Comparison of ENCODE assay signal across 9 cellular contexts in genomic region chr11:111635706-111636045, GRCh38. TPM values are rescaled to one million over a fixed set of nuclear protein-coding genes. Genes with fewer than 3 reads are reported as not detected.
A peak's percentile ranks its signal among the peaks of the same experiment; 100 is the strongest.
DNase-seq lines count a peak whose midpoint lies in the region; ATAC-seq, FAIRE-seq and TF ChIP-seq lines count a peak whose summit lies in the region.
"Had no signal": no experiment of that assay in that cellular context is flagged by ENCODE, and none has a peak within 500 bp of the region (broad histone marks: within the 10 kb centered on the region; RNA-seq: fewer than 3 reads in every experiment).

No MANE protein-coding gene starts in this region.

- H3K9ac ChIP-seq in duodenal mucosa (ENCODE audit: low read depth in 1 of 2, low read length in 2 of 2) = no peak overlapping the region

- no peak for ATAC-seq in A549
- ATAC-seq in HG02588 (IDR thresholded peaks at IDR 0.05; ENCODE audit: unreplicated experiment) = no peak
- no peak for ATAC-seq in HG02610 (IDR thresholded peaks at IDR 0.05; ENCODE audit: unreplicated experiment)

- H3K4me1 ChIP-seq in A549 (peaks cover 10% of the 10 kb centered on the region), duodenal mucosa (ENCODE audit: control insufficient read depth in 1 of 2, insufficient read depth in 2 of 2, low read length in 2 of 2) (peaks cover 39 to 54% of the 10 kb centered on the region in 2 donors)

- no peak for TF ChIP-seq RAD21 in A549 (conservative IDR thresholded peaks at IDR 0.05 in 1 of 2, IDR thresholded peaks at IDR 0.05 in 1 of 2)

- H3K36me3 ChIP-seq in duodenal mucosa (ENCODE audit: control insufficient read depth in 1 of 2, insufficient read depth in 2 of 2, low read length in 2 of 2) = no peaks in the 10 kb centered on the region

- H3K9me3 ChIP-seq in A549 (no peaks in the 10 kb centered on the region), duodenal mucosa (ENCODE audit: control insufficient read depth in 1 of 2, low read length in 2 of 2) (no peaks in the 10 kb centered on the region)

- no peak for TF ChIP-seq EP300 in A549 (IDR thresholded peaks at IDR 0.05)

- no peak overlapping the region for H3K27ac ChIP-seq in A549
- peak overlapping the region; percentile 5 for H3K27ac ChIP-seq in duodenal mucosa (ENCODE audit: low read depth, low read length)
- H3K27ac ChIP-seq: C4-2B had no signal

- WGBS in A549 (ENCODE audit: missing lambda C conversion rate) = 67% methylated on average over 1 of the region's 1 CpG

- FAIRE-seq in A549 (lab: Jason Lieb, UNC) = no peak

- TF ChIP-seq POLR2A in A549 (IDR thresholded peaks at IDR 0.05; ENCODE audit: low read length) = no peak

- CTCF ChIA-PET in A549 (lab: Yijun Ruan, JAX) = interaction anchor here (0.5 kb wide), 1 partner anchor 29 kb away, joined by 3 read pairs; no protein-coding TSS in a partner anchor

- POLR2A ChIA-PET in A549 (lab: Yijun Ruan, JAX) = no interaction called here

- no peaks in the 10 kb centered on the region for H3K27me3 ChIP-seq in duodenal mucosa (ENCODE audit: control insufficient read depth in 1 of 2, insufficient read depth in 2 of 2, low read length in 2 of 2)

- DNase-seq in A549 (ENCODE audit: low read depth in 1 of 2, low spot score in 1 of 2) (no peak), NCI-H2081 treated with DMSO at 0.1 percent for 48 hours (lab: John Stamatoyannopoulos, UW) (peak; percentile 8), mucosa of gallbladder (ENCODE audit: low spot score) (peak; percentile 33), LoVo (ENCODE audit: low spot score) (no peak)
- no peak for DNase-seq in stimulated activated naive CD4-positive, alpha-beta T cell treated with Interleukin-2 at 50 U/mL for 16 hours (lab: John Stamatoyannopoulos, UW)

- no peak overlapping the region for H3K4me3 ChIP-seq in A549
- H3K4me3 ChIP-seq in duodenal mucosa (ENCODE audit: low read depth in 1 of 2, low read length in 2 of 2) = no peak overlapping the region

- peak overlapping the region; percentile 20; the same call in 2 of the 3 replicates for H3K4me2 ChIP-seq in A549

- no peak for TF ChIP-seq CTCF in A549 (IDR thresholded peaks at IDR 0.05)

TF ChIP-seq in A549, 52 proteins besides CTCF, POLR2A, EP300 and RAD21:
- TF ChIP-seq NFE2L2 (conservative IDR thresholded peaks at IDR 0.05; ENCODE audit: low read length) = no peak
- TF ChIP-seq JUNB (IDR thresholded peaks at IDR 0.05) = no peak
- TF ChIP-seq, protein P1, sequence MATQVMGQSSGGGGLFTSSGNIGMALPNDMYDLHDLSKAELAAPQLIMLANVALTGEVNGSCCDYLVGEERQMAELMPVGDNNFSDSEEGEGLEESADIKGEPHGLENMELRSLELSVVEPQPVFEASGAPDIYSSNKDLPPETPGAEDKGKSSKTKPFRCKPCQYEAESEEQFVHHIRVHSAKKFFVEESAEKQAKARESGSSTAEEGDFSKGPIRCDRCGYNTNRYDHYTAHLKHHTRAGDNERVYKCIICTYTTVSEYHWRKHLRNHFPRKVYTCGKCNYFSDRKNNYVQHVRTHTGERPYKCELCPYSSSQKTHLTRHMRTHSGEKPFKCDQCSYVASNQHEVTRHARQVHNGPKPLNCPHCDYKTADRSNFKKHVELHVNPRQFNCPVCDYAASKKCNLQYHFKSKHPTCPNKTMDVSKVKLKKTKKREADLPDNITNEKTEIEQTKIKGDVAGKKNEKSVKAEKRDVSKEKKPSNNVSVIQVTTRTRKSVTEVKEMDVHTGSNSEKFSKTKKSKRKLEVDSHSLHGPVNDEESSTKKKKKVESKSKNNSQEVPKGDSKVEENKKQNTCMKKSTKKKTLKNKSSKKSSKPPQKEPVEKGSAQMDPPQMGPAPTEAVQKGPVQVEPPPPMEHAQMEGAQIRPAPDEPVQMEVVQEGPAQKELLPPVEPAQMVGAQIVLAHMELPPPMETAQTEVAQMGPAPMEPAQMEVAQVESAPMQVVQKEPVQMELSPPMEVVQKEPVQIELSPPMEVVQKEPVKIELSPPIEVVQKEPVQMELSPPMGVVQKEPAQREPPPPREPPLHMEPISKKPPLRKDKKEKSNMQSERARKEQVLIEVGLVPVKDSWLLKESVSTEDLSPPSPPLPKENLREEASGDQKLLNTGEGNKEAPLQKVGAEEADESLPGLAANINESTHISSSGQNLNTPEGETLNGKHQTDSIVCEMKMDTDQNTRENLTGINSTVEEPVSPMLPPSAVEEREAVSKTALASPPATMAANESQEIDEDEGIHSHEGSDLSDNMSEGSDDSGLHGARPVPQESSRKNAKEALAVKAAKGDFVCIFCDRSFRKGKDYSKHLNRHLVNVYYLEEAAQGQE (IDR thresholded peaks at IDR 0.05) = no peak
- no peak for TF ChIP-seq GATA3 (IDR thresholded peaks at IDR 0.05; ENCODE audit: borderline replicate concordance)
- no peak for TF ChIP-seq NR3C1 (IDR thresholded peaks at IDR 0.05)
- TF ChIP-seq, protein P2, sequence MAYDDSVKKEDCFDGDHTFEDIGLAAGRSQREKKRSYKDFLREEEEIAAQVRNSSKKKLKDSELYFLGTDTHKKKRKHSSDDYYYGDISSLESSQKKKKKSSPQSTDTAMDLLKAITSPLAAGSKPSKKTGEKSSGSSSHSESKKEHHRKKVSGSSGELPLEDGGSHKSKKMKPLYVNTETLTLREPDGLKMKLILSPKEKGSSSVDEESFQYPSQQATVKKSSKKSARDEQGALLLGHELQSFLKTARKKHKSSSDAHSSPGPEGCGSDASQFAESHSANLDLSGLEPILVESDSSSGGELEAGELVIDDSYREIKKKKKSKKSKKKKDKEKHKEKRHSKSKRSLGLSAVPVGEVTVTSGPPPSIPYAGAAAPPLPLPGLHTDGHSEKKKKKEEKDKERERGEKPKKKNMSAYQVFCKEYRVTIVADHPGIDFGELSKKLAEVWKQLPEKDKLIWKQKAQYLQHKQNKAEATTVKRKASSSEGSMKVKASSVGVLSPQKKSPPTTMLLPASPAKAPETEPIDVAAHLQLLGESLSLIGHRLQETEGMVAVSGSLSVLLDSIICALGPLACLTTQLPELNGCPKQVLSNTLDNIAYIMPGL (CRISPR knock-in tag; IDR thresholded peaks at IDR 0.05; ENCODE audit: borderline replicate concordance) = no peak
- no peak for TF ChIP-seq MYC (IDR thresholded peaks at IDR 0.05; ENCODE audit: borderline replicate concordance, low read length)
- no peak for TF ChIP-seq MAFK (IDR thresholded peaks at IDR 0.05; ENCODE audit: partially characterized antibody)
- TF ChIP-seq POLR2AphosphoS2 (conservative IDR thresholded peaks at IDR 0.05; ENCODE audit: low read length) = no peak
- no peak for TF ChIP-seq EHF (CRISPR knock-in tag; IDR thresholded peaks at IDR 0.05)
- TF ChIP-seq CEBPB (IDR thresholded peaks at IDR 0.05) = no peak

RNA-seq across cellular contexts. Expression of gene SIK2, which starts 33.4 kb away (rescaled TPM):
- polyA plus RNA-seq in A549 (2011; rRNA removed) = 9.0 and 11.4 TPM in 2 replicates
- polyA plus RNA-seq in A549 (2012; cell fraction: cytosol; rRNA removed) = 3.6 and 5.4 TPM in 2 replicates
- 6.7 and 7.4 TPM in 2 replicates for polyA plus RNA-seq in A549 (2012; cell fraction: nucleus; rRNA removed)
- polyA plus RNA-seq in A549 (2017; fragmentation: RNase III; extraction: RNeasy Plus Mini Kit Qiagen cat#74134 plus additional on column Dnase treatment) = 4.5 to 5.1 TPM (median 4.7 TPM) in 3 replicates
- polyA minus RNA-seq in A549 (2011; rRNA and poly(A)+ RNA removed) = 16.7 and 20.0 TPM in 2 replicates
- 27.6 TPM for total RNA-seq in mucosa of gallbladder

Comparison
In these comparisons a context has a peak if more than half of its experiments do, and no peak if none do; other contexts are left out.
1. DNase-seq: peak in NCI-H2081 treated with DMSO at 0.1 percent for 48 hours (single experiment) and mucosa of gallbladder (single experiment); none in A549 (0 of 2), LoVo (single experiment) and stimulated activated naive CD4-positive, alpha-beta T cell treated with Interleukin-2 at 50 U/mL for 16 hours (single experiment).